Comparison of ENCODE assay signal across 17 cellular contexts in the genomic region with DNA sequence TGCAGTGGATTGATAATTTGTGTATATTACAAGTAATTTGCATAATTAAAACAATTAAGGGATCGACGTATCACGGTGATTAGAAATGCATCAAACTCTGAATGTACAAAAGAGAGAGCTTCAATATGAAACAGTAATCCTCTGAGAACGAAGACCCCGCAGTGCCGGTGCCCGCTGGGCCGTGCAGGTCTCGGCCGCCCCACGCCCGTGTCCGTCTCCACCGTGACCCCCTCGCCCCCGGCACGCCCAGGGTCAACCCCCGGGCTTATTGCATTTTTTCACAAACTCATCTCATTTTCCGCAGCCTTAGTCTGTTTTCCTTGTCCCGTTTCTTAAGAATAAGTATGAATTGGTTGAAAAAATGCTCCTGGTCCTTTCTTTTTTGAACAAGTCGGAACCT.
A peak's percentile ranks its signal among the peaks of the same experiment; 100 is the strongest.
DNase-seq lines count a peak whose midpoint lies in the region; ATAC-seq and TF ChIP-seq lines count a peak whose summit lies in the region.
"Had no signal": no experiment of that assay in that cellular context is flagged by ENCODE, and none has a peak within 500 bp of the region (broad histone marks: within the 10 kb centered on the region; RNA-seq: fewer than 3 reads in every experiment).

No MANE protein-coding gene starts in this region.

- no peak overlapping the region for H3K23ac ChIP-seq in trophoblast cell (ENCODE audit: low read length)

- no peak overlapping the region for H2AFZ ChIP-seq in trophoblast cell (ENCODE audit: insufficient read depth, low read length, poor library complexity)

- H3K27ac Mint-ChIP-seq in activated naive CD4-positive, alpha-beta T cell treated with anti-CD3 and anti-CD28 coated beads, Interleukin-2, amount 50 U/mL, for 72 hours, result peak overlapping the region in 1 of 2 donors; percentile 84
- H3K27ac Mint-ChIP-seq: B cell; CD4-positive, alpha-beta memory T cell had no signal

- no peak for ATAC-seq in Right ventricle myocardium inferior
- ATAC-seq in left cardiac atrium, result no peak
- no peak for ATAC-seq in lower lobe of right lung
- ATAC-seq in HG03139 (IDR thresholded peaks at IDR 0.05; ENCODE audit: unreplicated experiment), result no peak
- no peak for ATAC-seq in activated naive CD4-positive, alpha-beta T cell treated with anti-CD3 and anti-CD28 coated beads, Interleukin-2, amount 50 U/mL, for 72 hours

- H2BK5ac ChIP-seq in trophoblast cell (ENCODE audit: low read depth, low read length, poor library complexity), result no peak overlapping the region

- no peak overlapping the region for H3K18ac ChIP-seq in trophoblast cell (ENCODE audit: low read length)

- no peak overlapping the region for H4K12ac ChIP-seq in trophoblast cell (ENCODE audit: low read depth, low read length)

- H2BK12ac ChIP-seq in trophoblast cell (ENCODE audit: low read length), result peak overlapping the region; percentile 45

- H3K4me2 ChIP-seq in trophoblast cell (ENCODE audit: low read length), result no peak overlapping the region

- intact Hi-C loops in Right ventricle myocardium inferior (cut with DNase I) (no loop called here), left cardiac atrium (cut with DNase I) (no loop called here), lower lobe of right lung (cut with DNase I) (no loop called here)

- H3K4me3 ChIP-seq in lower lobe of right lung, result no peak overlapping the region
- H3K4me3 ChIP-seq in trophoblast cell (ENCODE audit: low read depth, low read length), result no peak overlapping the region

- H2AK5ac ChIP-seq in trophoblast cell (ENCODE audit: low read length), result no peak overlapping the region

- H3K27me3 ChIP-seq in lower lobe of right lung (ENCODE audit: low read depth) (no peaks in the 10 kb centered on the region), trophoblast cell (ENCODE audit: insufficient read depth, low read length) (no peaks in the 10 kb centered on the region)

- no peak for TF ChIP-seq CTCF in lower lobe of right lung (IDR thresholded peaks at IDR 0.05)

- H3K9me3 Mint-ChIP-seq in activated naive CD4-positive, alpha-beta T cell treated with anti-CD3 and anti-CD28 coated beads, Interleukin-2, amount 50 U/mL, for 72 hours, result no peaks in the 10 kb centered on the region

- H3K4me1 ChIP-seq in lower lobe of right lung, result no peaks in the 10 kb centered on the region
- H3K4me1 ChIP-seq in trophoblast cell (ENCODE audit: control insufficient read depth in 1 of 2, insufficient read depth in 2 of 2, low read length in 2 of 2), result peaks cover 12 to 16% of the 10 kb centered on the region in 2 experiments

- H4K8ac ChIP-seq in trophoblast cell (ENCODE audit: low read depth, low read length), result no peak overlapping the region

- no peaks in the 10 kb centered on the region for H3K36me3 Mint-ChIP-seq in activated naive CD4-positive, alpha-beta T cell treated with anti-CD3 and anti-CD28 coated beads, Interleukin-2, amount 50 U/mL, for 72 hours
- H3K36me3 Mint-ChIP-seq: CD4-positive, alpha-beta memory T cell had no signal

- WGBS in trophoblast cell (ENCODE audit: extremely low coverage, insufficient coverage, insufficient read length), result no CpG with 5 or more reads among the region's 21 CpGs

- H4K91ac ChIP-seq in trophoblast cell (ENCODE audit: low read depth, low read length), result peak overlapping the region; percentile 98

- H3K79me1 ChIP-seq in trophoblast cell (ENCODE audit: low read length), result peaks cover 25% of the 10 kb centered on the region

- no peak overlapping the region for H3K9ac ChIP-seq in trophoblast cell (ENCODE audit: low read length)

- no peak overlapping the region for H3K14ac ChIP-seq in trophoblast cell (ENCODE audit: low read length)

- H3K36me3 ChIP-seq in lower lobe of right lung, result no peaks in the 10 kb centered on the region
- H3K36me3 ChIP-seq in trophoblast cell (ENCODE audit: control insufficient read depth in 1 of 2, insufficient read depth in 2 of 2, low read length in 2 of 2), result peaks cover 2% of the 10 kb centered on the region in 2 experiments

- H3K79me2 ChIP-seq in trophoblast cell (ENCODE audit: control insufficient read depth, insufficient read depth, low read length, poor library complexity), result peaks cover 9% of the 10 kb centered on the region

- H2BK120ac ChIP-seq in trophoblast cell (ENCODE audit: insufficient read depth, low read length, poor library complexity), result no peak overlapping the region

- H3K27ac ChIP-seq in lower lobe of right lung (no peak overlapping the region), trophoblast cell (ENCODE audit: low read depth, low read length) (no peak overlapping the region)
- H3K27ac ChIP-seq: 22Rv1 had no signal

- no peak overlapping the region for H3K4ac ChIP-seq in trophoblast cell (ENCODE audit: low read depth, low read length)

- DNase-seq in Right ventricle myocardium inferior (ENCODE audit: missing footprints), result peak; percentile 0
- no peak for DNase-seq in left cardiac atrium
- peak; percentile 34 for DNase-seq in lower lobe of right lung
- DNase-seq in trophoblast cell, result no peak
- DNase-seq in NCI-H2107 (lab: John Stamatoyannopoulos, UW), result no peak
- no peak for DNase-seq in activated naive CD4-positive, alpha-beta T cell treated with anti-CD3 and anti-CD28 coated beads, Interleukin-2, amount 50 U/mL, for 72 hours (ENCODE audit: low spot score in 2 of 2)
- DNase-seq: C1 segment of cervical spinal cord; Calu3; CD4-positive, alpha-beta memory T cell; COR-L47; DMS153; DND-41; GOT3; HCEC 1CT had no signal

- H3K9me3 ChIP-seq in lower lobe of right lung (no peaks in the 10 kb centered on the region), trophoblast cell (ENCODE audit: insufficient read depth, low read depth, low read length) (no peaks in the 10 kb centered on the region)

Comparison
In these comparisons a context has a peak if more than half of its experiments do, and no peak if none do; other contexts are left out.
1. DNase-seq: peak in Right ventricle myocardium inferior (single experiment) and lower lobe of right lung (single experiment); none in left cardiac atrium (single experiment), trophoblast cell (0 of 2), NCI-H2107 (single experiment) and activated naive CD4-positive, alpha-beta T cell treated with anti-CD3 and anti-CD28 coated beads, Interleukin-2, amount 50 U/mL, for 72 hours (0 of 2).